Comparison of ENCODE assay signal across 20 cellular contexts in genomic region chr10:129765664-129766550, GRCh38.
DNase-seq lines count a peak whose midpoint lies in the region; ATAC-seq and TF ChIP-seq lines count a peak whose summit lies in the region.
"Had no signal": no experiment of that assay in that cellular context is flagged by ENCODE, and none has a peak within 500 bp of the region (broad histone marks: within the 10 kb centered on the region; RNA-seq: fewer than 3 reads in every experiment).

No MANE protein-coding gene starts in this region.

- intact Hi-C loops in activated B cell treated with CpG ODN at 0.5 μM for 24 hours (cut with micrococcal nuclease) = no loop called here

- DNase-seq in NB4 (ENCODE audit: low read depth) = peak; percentile 30
- peak; percentile 9 for DNase-seq in activated B cell treated with CpG ODN at 0.5 μM for 24 hours
- peak; percentile 37 for DNase-seq in left lobe of liver (ENCODE audit: low spot score)
- peak; percentile 9 for DNase-seq in stimulated activated CD8-positive, alpha-beta memory T cell treated with anti-CD3 and anti-CD28 coated beads, Interleukin-4, amount 100 ng/mL, for 48 hours
- no peak for DNase-seq in NCI-H446 (lab: John Stamatoyannopoulos, UW)
- DNase-seq in activated CD4-positive, CD25-positive, alpha-beta regulatory T cell (lab: John Stamatoyannopoulos, UW) = no peak
- DNase-seq: activated CD4-positive, CD25-positive, alpha-beta regulatory T cell treated with anti-CD3 and anti-CD28 coated beads, Interleukin-2, amount 50 U/mL, for 72 hours; activated naive CD8-positive, alpha-beta T cell treated with anti-CD3 and anti-CD28 coated beads, Interleukin-2, amount 10 ng/mL, durations not matched to agents 7 days and 5 days; CD4-positive, alpha-beta T cell; effector memory CD4-positive, alpha-beta T cell; KBM-7; MM.1S; NCI-H187; T1000 had no signal

- no peak for TF ChIP-seq CTCF in NB4 (IDR thresholded peaks at IDR 0.05; ENCODE audit: low read depth, low read length)
- no peak for TF ChIP-seq CTCF in activated B cell treated with CpG ODN at 0.5 μM for 24 hours (IDR thresholded peaks at IDR 0.05)

- TF ChIP-seq POLR2A in NB4 (IDR thresholded peaks at IDR 0.05; ENCODE audit: extremely low read depth, insufficient read length) = no peak

- no peak overlapping the region for H3K27ac Mint-ChIP-seq in activated B cell treated with CpG ODN at 0.5 μM for 24 hours
- H3K27ac Mint-ChIP-seq: activated naive CD8-positive, alpha-beta T cell treated with anti-CD3 and anti-CD28 coated beads, Interleukin-2, amount 10 ng/mL, durations not matched to agents 7 days and 5 days; activated T-helper 1 cell treated with anti-CD3 and anti-CD28 coated beads, Interleukin-12 subunit alpha, Interleukin-12 subunit beta, Interleukin-2, Interleukin-4 antibody, amounts not matched to agents 30 ng/mL and 10 ng/mL and 1 ng/mL, durations not matched to agents 14 hours and 24 hours and 36 hours; CD4-positive, alpha-beta T cell; memory B cell had no signal

- H3K4me3 Mint-ChIP-seq in activated B cell treated with CpG ODN at 0.5 μM for 24 hours = no peak overlapping the region
- H3K4me3 Mint-ChIP-seq: activated naive CD8-positive, alpha-beta T cell treated with anti-CD3 and anti-CD28 coated beads, Interleukin-2, amount 10 ng/mL, durations not matched to agents 7 days and 5 days; activated T-helper 1 cell treated with anti-CD3 and anti-CD28 coated beads, Interleukin-12 subunit alpha, Interleukin-12 subunit beta, Interleukin-2, Interleukin-4 antibody, amounts not matched to agents 30 ng/mL and 10 ng/mL and 1 ng/mL, durations not matched to agents 14 hours and 24 hours and 36 hours; CD4-positive, alpha-beta T cell; memory B cell had no signal

- CTCF ChIA-PET in activated B cell treated with CpG ODN at 0.5 μM for 24 hours (lab: Charles Lee) = no interaction called here

- no peaks in the 10 kb centered on the region for H3K9me3 Mint-ChIP-seq in activated B cell treated with CpG ODN at 0.5 μM for 24 hours
- H3K9me3 Mint-ChIP-seq: activated naive CD8-positive, alpha-beta T cell treated with anti-CD3 and anti-CD28 coated beads, Interleukin-2, amount 10 ng/mL, durations not matched to agents 7 days and 5 days; activated T-helper 1 cell treated with anti-CD3 and anti-CD28 coated beads, Interleukin-12 subunit alpha, Interleukin-12 subunit beta, Interleukin-2, Interleukin-4 antibody, amounts not matched to agents 30 ng/mL and 10 ng/mL and 1 ng/mL, durations not matched to agents 14 hours and 24 hours and 36 hours; CD4-positive, alpha-beta T cell; memory B cell had no signal

- H3K27me3 Mint-ChIP-seq in activated B cell treated with CpG ODN at 0.5 μM for 24 hours = no peaks in the 10 kb centered on the region
- H3K27me3 Mint-ChIP-seq: activated naive CD8-positive, alpha-beta T cell treated with anti-CD3 and anti-CD28 coated beads, Interleukin-2, amount 10 ng/mL, durations not matched to agents 7 days and 5 days; CD4-positive, alpha-beta T cell; memory B cell had no signal

- H3K4me3 ChIP-seq in NB4 (ENCODE audit: low read depth, low read length) = no peak overlapping the region
- H3K4me3 ChIP-seq: gastroesophageal sphincter, ovary had no signal

- H3K36me3 Mint-ChIP-seq in activated B cell treated with CpG ODN at 0.5 μM for 24 hours (ENCODE audit: low read depth) = peaks cover 33% of the 10 kb centered on the region

- H3K4me1 Mint-ChIP-seq in activated B cell treated with CpG ODN at 0.5 μM for 24 hours = no peaks in the 10 kb centered on the region
- H3K4me1 Mint-ChIP-seq: activated naive CD8-positive, alpha-beta T cell treated with anti-CD3 and anti-CD28 coated beads, Interleukin-2, amount 10 ng/mL, durations not matched to agents 7 days and 5 days; memory B cell had no signal

- ATAC-seq in activated B cell treated with CpG ODN at 0.5 μM for 24 hours (ENCODE audit: low read depth) (no peak), left lobe of liver (no peak), HG02588 (IDR thresholded peaks at IDR 0.05; ENCODE audit: unreplicated experiment) (no peak)
- ATAC-seq: gastroesophageal sphincter, Right ventricle myocardium inferior had no signal

- POLR2A ChIA-PET in activated B cell treated with CpG ODN at 0.5 μM for 24 hours (lab: Charles Lee) = no interaction called here

Comparison
In these comparisons a context has a peak if more than half of its experiments do, and no peak if none do; other contexts are left out.
1. DNase-seq: peak in NB4 (single experiment), activated B cell treated with CpG ODN at 0.5 μM for 24 hours (single experiment), left lobe of liver (single experiment) and stimulated activated CD8-positive, alpha-beta memory T cell treated with anti-CD3 and anti-CD28 coated beads, Interleukin-4, amount 100 ng/mL, for 48 hours (single experiment); none in NCI-H446 (0 of 2) and activated CD4-positive, CD25-positive, alpha-beta regulatory T cell (0 of 4).